In the genomic region with DNA sequence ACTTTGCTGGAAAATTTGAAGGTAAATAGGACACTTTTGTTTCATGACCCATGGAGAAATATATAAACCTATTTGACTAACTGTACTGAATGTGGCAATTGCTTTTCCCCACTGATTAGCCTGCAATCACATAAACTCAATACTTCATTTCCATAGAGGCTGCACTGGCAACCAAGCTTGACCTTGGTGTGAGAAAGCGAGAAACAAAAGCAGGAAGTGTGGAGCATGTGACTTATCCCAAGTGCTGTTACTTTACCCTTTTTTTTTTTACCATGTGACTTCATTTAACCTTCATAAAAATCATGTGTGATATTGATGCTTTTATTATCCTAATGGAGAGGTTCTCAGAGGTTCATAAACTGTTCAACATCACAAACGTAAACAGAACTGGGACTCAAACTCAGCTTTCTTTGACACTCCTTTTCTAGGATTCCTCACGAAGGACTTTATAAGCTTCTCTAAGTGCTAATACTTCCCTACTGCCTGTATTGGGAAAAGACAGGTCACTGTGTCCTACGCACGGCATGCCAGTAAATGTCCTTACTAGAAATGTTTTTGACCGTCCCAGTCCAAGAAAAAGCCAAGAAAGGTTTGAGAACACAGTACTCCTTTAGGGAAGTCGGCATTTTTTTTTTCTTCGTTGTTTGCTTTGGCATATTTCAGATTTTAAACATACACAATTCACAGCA, we compare ENCODE assay signal across 21 cellular contexts. TPM values are rescaled to one million over a fixed set of nuclear protein-coding genes. Genes with fewer than 3 reads are reported as not detected.
DNase-seq lines count a peak whose midpoint lies in the region; FAIRE-seq and TF ChIP-seq lines count a peak whose summit lies in the region.
"Had no signal": no experiment of that assay in that cellular context is flagged by ENCODE, and none has a peak within 500 bp of the region (broad histone marks: within the 10 kb centered on the region; RNA-seq: fewer than 3 reads in every experiment).

No MANE protein-coding gene starts in this region.

- TF ChIP-seq POLR2A in endothelial cell of umbilical vein (IDR thresholded peaks at IDR 0.05; ENCODE audit: low read depth, low read length) (no peak), vagina (IDR thresholded peaks at IDR 0.05) (no peak)

- H3K27me3 ChIP-seq in endothelial cell of umbilical vein (ENCODE audit: control insufficient read depth in 2 of 2, insufficient read depth in 2 of 2, low read length in 2 of 2) (no peaks in the 10 kb centered on the region), neural cell (ENCODE audit: insufficient read depth, low read depth, low read length) (no peaks in the 10 kb centered on the region), vagina (no peaks in the 10 kb centered on the region)
- H3K27me3 ChIP-seq: neutrophil had no signal

- DNase-seq in OCI-M1 (lab: John Stamatoyannopoulos, UW) (peak; percentile 6), endothelial cell of umbilical vein (ENCODE audit: low read depth, low spot score) (peak; percentile 18), vagina (ENCODE audit: extremely low spot score in 2 of 2) (no peak), NCI-H2196 treated with DMSO at 0.1 percent for 48 hours (lab: John Stamatoyannopoulos, UW; ENCODE audit: unreplicated experiment) (no peak), cerebellar nuclear complex (lab: John Stamatoyannopoulos, UW) (no peak), SW480 (ENCODE audit: low spot score) (no peak)
- DNase-seq: activated gamma-delta T cell; activated T-cell treated with anti-CD3 and anti-CD28 coated beads, Interleukin-2, amount 50 U/mL, for 1 hour; CD4-positive, CD25-positive, alpha-beta regulatory T cell; kidney; NCI-H1048; NCI-H1930; NCI-H226; SIG-M5; stimulated activated CD4-positive, alpha-beta T cell treated with anti-CD3 and anti-CD28 coated beads, Interleukin-12 subunit alpha, Interleukin-12 subunit beta, amount 100 ng/mL, for 4 hours; stimulated activated CD4-positive, alpha-beta T cell treated with anti-CD3 and anti-CD28 coated beads, Interleukin-4, amount 100 ng/mL, for 24 hours; stimulated activated naive CD4-positive, alpha-beta T cell; T-helper 1 cell had no signal

- TF ChIP-seq RAD21 in neural cell (conservative IDR thresholded peaks at IDR 0.05), result no peak

- no peaks in the 10 kb centered on the region for H3K9me2 ChIP-seq in neural cell (ENCODE audit: insufficient read depth, low read length)

- H2AFZ ChIP-seq in endothelial cell of umbilical vein (ENCODE audit: low read depth, low read length), result peak overlapping the region; percentile 50
- no peak overlapping the region for H2AFZ ChIP-seq in neural cell (ENCODE audit: low read depth, low read length)

- BruUV-seq in endothelial cell of umbilical vein (replicated peaks; lab: Mats Ljungman, UMichigan), result no TSS peak

- POLR2A ChIA-PET in endothelial cell of umbilical vein (lab: Charles Lee), result no interaction called here

- no peak for TF ChIP-seq EP300 in neural cell (conservative IDR thresholded peaks at IDR 0.05; ENCODE audit: poor library complexity, severe bottlenecking)

- dilution Hi-C loops in endothelial cell of umbilical vein (cut with MboI; ENCODE audit: extremely low pct_ligation_motif_present, low sequenced_read_pairs), result no loop called here

- CTCF ChIA-PET in endothelial cell of umbilical vein (lab: Charles Lee), result no interaction called here

- H3K27ac ChIP-seq in endothelial cell of umbilical vein (ENCODE audit: insufficient read depth, low read depth, low read length), result no peak overlapping the region
- peak overlapping the region; percentile 13 for H3K27ac ChIP-seq in neural cell (ENCODE audit: low read length)
- peak overlapping the region; percentile 50 for H3K27ac ChIP-seq in vagina
- H3K27ac ChIP-seq: neutrophil had no signal

- intact Hi-C loops in endothelial cell of umbilical vein (cut with micrococcal nuclease) (no loop called here), vagina (cut with DNase I) (no loop called here)

- H3K9me3 ChIP-seq in endothelial cell of umbilical vein (replicated peaks; ENCODE audit: control insufficient read depth, insufficient read depth, low read length) (no peaks in the 10 kb centered on the region), neural cell (ENCODE audit: low read length) (no peaks in the 10 kb centered on the region), vagina (no peaks in the 10 kb centered on the region)
- H3K9me3 ChIP-seq: neutrophil had no signal

- H3K4me1 ChIP-seq in endothelial cell of umbilical vein (ENCODE audit: control insufficient read depth, extremely low read depth, insufficient read depth, low read length), result peaks cover 2% of the 10 kb centered on the region
- H3K4me1 ChIP-seq in vagina, result no peaks in the 10 kb centered on the region

- H3K4me2 ChIP-seq in endothelial cell of umbilical vein (ENCODE audit: insufficient read depth, low read length) (no peak overlapping the region), neural cell (ENCODE audit: low read length) (no peak overlapping the region)

- H3K9ac ChIP-seq in endothelial cell of umbilical vein (replicated peaks; ENCODE audit: extremely low read depth, insufficient read depth, low read length) (no peak overlapping the region), neural cell (ENCODE audit: low read length) (no peak overlapping the region)

- H3K4me3 ChIP-seq in endothelial cell of umbilical vein (replicated peaks in 1 of 3; ENCODE audit: insufficient read depth in 1 of 3, low read depth in 1 of 3, low read length in 3 of 3), result no peak overlapping the region
- H3K4me3 ChIP-seq in neural cell (ENCODE audit: low read length), result no peak overlapping the region
- no peak overlapping the region for H3K4me3 ChIP-seq in vagina

- no peaks in the 10 kb centered on the region for H3K9me1 ChIP-seq in endothelial cell of umbilical vein (replicated peaks; ENCODE audit: control insufficient read depth, extremely low read depth, insufficient read depth, low read length)

- no peaks in the 10 kb centered on the region for H4K20me1 ChIP-seq in endothelial cell of umbilical vein (replicated peaks; ENCODE audit: control insufficient read depth, extremely low read depth, insufficient read depth, low read length)
- H4K20me1 ChIP-seq in neural cell (ENCODE audit: insufficient read depth), result no peaks in the 10 kb centered on the region

- H3F3A ChIP-seq in neural cell (ENCODE audit: insufficient read depth, low read length, poor library complexity, severe bottlenecking), result no peaks in the 10 kb centered on the region

- FAIRE-seq in endothelial cell of umbilical vein (lab: Jason Lieb, UNC), result peak; percentile 67
- FAIRE-seq: GM12891, kidney had no signal

- TF ChIP-seq CTCF in endothelial cell of umbilical vein (IDR thresholded peaks at IDR 0.05; ENCODE audit: extremely low read depth in 1 of 2, insufficient read depth in 1 of 2, low read depth in 1 of 2, low read length in 2 of 2) (no peak), neural cell (IDR thresholded peaks at IDR 0.05; ENCODE audit: poor library complexity, severe bottlenecking) (no peak), vagina (IDR thresholded peaks at IDR 0.05) (no peak)

- H3K36me3 ChIP-seq in endothelial cell of umbilical vein (ENCODE audit: control insufficient read depth in 2 of 2, extremely low read depth in 1 of 2, insufficient read depth in 2 of 2, low read length in 2 of 2), result no peaks in the 10 kb centered on the region
- H3K36me3 ChIP-seq in neural cell (ENCODE audit: insufficient read depth, low read length), result no peaks in the 10 kb centered on the region
- H3K36me3 ChIP-seq in vagina, result no peaks in the 10 kb centered on the region
- H3K36me3 ChIP-seq: neutrophil had no signal

- H3K79me2 ChIP-seq in endothelial cell of umbilical vein (ENCODE audit: control insufficient read depth, insufficient read depth, low read length) (no peaks in the 10 kb centered on the region), neural cell (replicated peaks; ENCODE audit: insufficient read depth, low read length) (no peaks in the 10 kb centered on the region)

TF ChIP-seq in endothelial cell of umbilical vein, 7 proteins besides CTCF, POLR2A, EP300 and RAD21 (continues in another document):
- no peak for TF ChIP-seq POLR2AphosphoS5 (IDR thresholded peaks at IDR 0.05; ENCODE audit: insufficient read depth, low read depth, low read length)
- no peak for TF ChIP-seq JUN (IDR thresholded peaks at IDR 0.05; ENCODE audit: borderline replicate concordance, insufficient read depth, insufficient read length, low read depth)
- TF ChIP-seq, protein P1, sequence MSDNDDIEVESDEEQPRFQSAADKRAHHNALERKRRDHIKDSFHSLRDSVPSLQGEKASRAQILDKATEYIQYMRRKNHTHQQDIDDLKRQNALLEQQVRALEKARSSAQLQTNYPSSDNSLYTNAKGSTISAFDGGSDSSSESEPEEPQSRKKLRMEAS (IDR thresholded peaks at IDR 0.05; ENCODE audit: insufficient read depth, insufficient read length), result no peak
- TF ChIP-seq EZH2 (IDR thresholded peaks at IDR 0.05; ENCODE audit: borderline replicate concordance, low read depth, low read length, severe bottlenecking), result no peak
- no peak for TF ChIP-seq GATA2 (IDR thresholded peaks at IDR 0.05; ENCODE audit: insufficient read depth, insufficient read length, low read depth, low read length)
- TF ChIP-seq MYC (IDR thresholded peaks at IDR 0.05; ENCODE audit: low read depth, low read length), result no peak

TF ChIP-seq in neural cell, 6 proteins besides CTCF, POLR2A, EP300 and RAD21 (continues in another document):
- no peak for TF ChIP-seq MXI1 (conservative IDR thresholded peaks at IDR 0.05; ENCODE audit: poor library complexity, severe bottlenecking)

RNA-seq across cellular contexts. Expression of a gene that starts 34.9 kb away (rescaled TPM):
- total RNA-seq in endothelial cell of umbilical vein, result not detected in 2 replicates
- polyA plus RNA-seq in endothelial cell of umbilical vein, result not detected in 2 replicates
- polyA plus RNA-seq in endothelial cell of umbilical vein (2011; cell fraction: cytosol; rRNA removed), result not detected in 2 replicates
- not detected in 2 replicates for polyA plus RNA-seq in endothelial cell of umbilical vein (2011; cell fraction: nucleus; rRNA removed)
- polyA plus RNA-seq in endothelial cell of umbilical vein (2012), result 0.16 TPM in 1 of 2 replicates, not detected in the other
- polyA minus RNA-seq in endothelial cell of umbilical vein, result 0.02 TPM in 1 of 2 replicates, not detected in the other
- polyA minus RNA-seq in endothelial cell of umbilical vein (2011; cell fraction: cytosol; rRNA and poly(A)+ RNA removed), result not detected
- not detected in 2 replicates for polyA minus RNA-seq in endothelial cell of umbilical vein (2011; cell fraction: nucleus; rRNA and poly(A)+ RNA removed)
- 3.4 and 3.6 TPM in 2 replicates for polyA plus RNA-seq in neural cell
- polyA minus RNA-seq in neural cell, result 14.1 and 18.4 TPM in 2 replicates
- total RNA-seq in vagina, result 13.5 TPM
- polyA plus RNA-seq: CD4-positive, CD25-positive, alpha-beta regulatory T cell had no signal

Comparison
In these comparisons a context has a peak if more than half of its experiments do, and no peak if none do; other contexts are left out.
1. DNase-seq: peak in OCI-M1 (single experiment) and endothelial cell of umbilical vein (single experiment); none in vagina (0 of 2), NCI-H2196 treated with DMSO at 0.1 percent for 48 hours (single experiment), cerebellar nuclear complex (0 of 2) and SW480 (single experiment).
2. RNA of a gene that starts 34.9 kb away (total RNA-seq): 13.5 TPM in vagina (single experiment); not detected in endothelial cell of umbilical vein; every median in the first group is over 10 times any median in the second.